8 cellular contexts compared by ENCODE assay signal in the genomic region with DNA sequence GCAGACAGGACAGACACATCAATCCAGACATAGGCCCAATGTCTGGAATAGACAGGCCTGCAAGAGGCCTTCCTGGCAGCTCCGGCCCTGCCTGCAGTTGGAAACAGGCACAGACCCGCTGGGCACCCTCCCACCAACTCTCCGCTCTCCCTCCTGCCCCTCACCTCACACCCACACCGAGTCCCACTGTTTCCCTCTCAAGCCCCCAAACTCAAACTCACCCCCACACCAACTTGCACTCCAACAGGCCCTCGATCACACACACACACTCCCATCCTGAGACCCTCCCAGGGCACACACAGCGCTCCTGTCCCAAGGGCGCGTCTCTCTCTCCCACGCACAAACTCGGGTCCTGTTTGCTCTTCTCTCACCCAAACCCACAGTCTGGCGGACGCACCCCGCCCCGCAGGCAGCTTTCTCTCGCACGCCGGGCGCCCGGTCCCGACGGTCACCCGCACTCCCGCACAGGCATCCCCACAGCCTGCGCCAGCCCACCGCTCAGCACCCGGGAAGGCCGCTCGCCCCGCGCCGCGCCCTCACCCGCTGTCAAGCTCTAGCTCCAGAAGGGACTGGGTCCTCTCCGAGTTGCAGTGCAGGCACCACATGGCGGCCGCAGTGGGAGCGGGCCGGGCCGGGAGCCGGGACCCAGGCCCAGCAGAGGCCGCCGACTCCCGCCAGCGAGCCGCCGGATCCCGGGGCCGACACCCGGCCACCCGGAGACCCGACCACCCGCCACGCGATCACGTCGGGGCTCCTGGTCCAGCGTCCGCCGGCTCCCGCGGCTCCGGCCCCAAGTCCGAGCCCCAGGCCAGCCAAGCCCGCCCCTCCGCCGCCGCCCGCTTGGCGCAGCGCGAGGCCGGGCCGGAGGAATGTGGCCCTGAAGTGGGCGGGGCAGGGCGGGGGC.
DNase-seq lines count a peak whose midpoint lies in the region; ATAC-seq and TF ChIP-seq lines count a peak whose summit lies in the region.

No MANE protein-coding gene starts in this region.

- H3K9me3 Mint-ChIP-seq in activated T-cell treated with anti-CD3 and anti-CD28 coated beads, Interleukin-2, amount 50 U/mL, for 4 hours = no peaks in the 10 kb centered on the region

- H3K4me1 ChIP-seq in cardiac muscle cell (ENCODE audit: low read depth) (peaks cover 34% of the 10 kb centered on the region), rectal smooth muscle tissue (ENCODE audit: control insufficient read depth, insufficient read depth, low read length) (peaks cover 31% of the 10 kb centered on the region)

- H3K36me3 ChIP-seq in cardiac muscle cell (no peaks in the 10 kb centered on the region), rectal smooth muscle tissue (ENCODE audit: control insufficient read depth, insufficient read depth, low read length) (no peaks in the 10 kb centered on the region)

- H3K36me3 Mint-ChIP-seq in activated T-cell treated with anti-CD3 and anti-CD28 coated beads, Interleukin-2, amount 50 U/mL, for 4 hours (ENCODE audit: insufficient read depth) = peaks cover 3% of the 10 kb centered on the region

- ATAC-seq in activated T-cell treated with anti-CD3 and anti-CD28 coated beads, Interleukin-2, amount 50 U/mL, for 4 hours = peak; percentile 30 to 41
- peak; percentile 11 for ATAC-seq in HG03108 (IDR thresholded peaks at IDR 0.05; ENCODE audit: unreplicated experiment)

- peak overlapping the region; percentile 83 for H3K4me3 Mint-ChIP-seq in activated T-cell treated with anti-CD3 and anti-CD28 coated beads, Interleukin-2, amount 50 U/mL, for 4 hours

- H3K9ac ChIP-seq in rectal smooth muscle tissue (ENCODE audit: low read length) = peak overlapping the region; percentile 63

- H3K4me3 ChIP-seq in cardiac muscle cell (peak overlapping the region; percentile 89), rectal smooth muscle tissue (ENCODE audit: low read length) (peak overlapping the region; percentile 80)

- H3K4me1 Mint-ChIP-seq in activated T-cell treated with anti-CD3 and anti-CD28 coated beads, Interleukin-2, amount 50 U/mL, for 4 hours (ENCODE audit: low read depth) = peaks cover 70% of the 10 kb centered on the region

- H3K27me3 Mint-ChIP-seq in activated T-cell treated with anti-CD3 and anti-CD28 coated beads, Interleukin-2, amount 50 U/mL, for 4 hours (ENCODE audit: low read depth) = no peaks in the 10 kb centered on the region

- H3K27ac ChIP-seq in cardiac muscle cell (peak overlapping the region; percentile 89), rectal smooth muscle tissue (ENCODE audit: low read depth, low read length) (peak overlapping the region; percentile 63)

- peak; percentile 19 for DNase-seq in activated T-cell treated with anti-CD3 and anti-CD28 coated beads, Interleukin-2, amount 50 U/mL, for 4 hours
- DNase-seq in activated T-cell treated with anti-CD3 and anti-CD28 coated beads, Interleukin-2, amount 50 U/mL, for 1 hour = no peak
- peak; percentile 68 for DNase-seq in activated CD8-positive, alpha-beta memory T cell treated with anti-CD3 and anti-CD28 coated beads, Interleukin-2, amount 50 U/mL, for 48 hours
- DNase-seq in cardiac muscle cell (ENCODE audit: low read depth in 1 of 2, low spot score in 1 of 2) (peak in 1 of 2 donors; percentile 22), SIG-M5 (lab: John Stamatoyannopoulos, UW) (no peak), NCI-H1048 (lab: John Stamatoyannopoulos, UW) (no peak)

- no peak for TF ChIP-seq CTCF in cardiac muscle cell (IDR thresholded peaks at IDR 0.05; ENCODE audit: low read depth, low read length)

- no peaks in the 10 kb centered on the region for H3K27me3 ChIP-seq in cardiac muscle cell
- no peaks in the 10 kb centered on the region for H3K27me3 ChIP-seq in rectal smooth muscle tissue (ENCODE audit: control insufficient read depth, insufficient read depth, low read length)

- no peaks in the 10 kb centered on the region for H3K9me3 ChIP-seq in cardiac muscle cell (ENCODE audit: low read depth)

Comparison
In these comparisons a context has a peak if more than half of its experiments do, and no peak if none do; other contexts are left out.
1. DNase-seq: peak in activated T-cell treated with anti-CD3 and anti-CD28 coated beads, Interleukin-2, amount 50 U/mL, for 4 hours (single experiment) and activated CD8-positive, alpha-beta memory T cell treated with anti-CD3 and anti-CD28 coated beads, Interleukin-2, amount 50 U/mL, for 48 hours (single experiment); none in activated T-cell treated with anti-CD3 and anti-CD28 coated beads, Interleukin-2, amount 50 U/mL, for 1 hour (single experiment), SIG-M5 (single experiment) and NCI-H1048 (single experiment).